Comparison of ENCODE assay signal across 16 cellular contexts in the genomic region with DNA sequence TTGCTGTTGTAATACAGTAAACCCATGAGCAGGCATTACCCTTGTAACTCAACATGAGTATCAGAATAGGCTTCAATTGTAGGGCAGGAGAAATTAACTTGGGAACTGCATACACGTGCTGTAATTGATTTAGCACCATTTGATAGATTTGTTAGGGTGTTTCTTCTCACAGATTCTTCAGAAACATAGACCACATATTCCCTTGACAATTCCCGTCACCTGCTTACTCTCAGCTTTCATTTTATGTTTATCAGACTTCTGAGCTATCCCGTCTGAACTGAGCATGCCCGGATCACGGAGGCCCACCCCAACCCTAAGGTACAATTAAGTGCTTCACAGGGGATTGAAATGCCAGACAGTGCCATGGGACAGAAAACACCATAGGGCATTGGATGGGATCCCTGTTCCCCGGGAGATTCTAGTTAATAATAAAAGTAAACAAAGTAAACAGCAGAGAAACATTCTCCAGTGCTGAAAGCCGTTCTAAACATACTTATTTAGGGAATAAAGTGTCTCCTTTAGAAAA.
A peak's percentile ranks its signal among the peaks of the same experiment; 100 is the strongest.
DNase-seq lines count a peak whose midpoint lies in the region; ATAC-seq and TF ChIP-seq lines count a peak whose summit lies in the region.
"Had no signal": no experiment of that assay in that cellular context is flagged by ENCODE, and none has a peak within 500 bp of the region (broad histone marks: within the 10 kb centered on the region; RNA-seq: fewer than 3 reads in every experiment).

No MANE protein-coding gene starts in this region.

- TF ChIP-seq CTCF in heart left ventricle (IDR thresholded peaks at IDR 0.05) = no peak

- H3K9me3 ChIP-seq in heart left ventricle = peaks cover 0 to 10% (median 2%) of the 10 kb centered on the region in 12 donors

- intact Hi-C loops in heart left ventricle (cut with DNase I) (loop anchor here in 4 of 10 donors (10.0 kb wide), 4 partner anchors 261 to 1311 kb away; a partner anchor contains a TSS), cardiac septum (cut with DNase I) (loop anchor here (10.0 kb wide), 1 partner anchor 261 kb away; no protein-coding TSS in a partner anchor), left ventricle myocardium superior (cut with micrococcal nuclease) (no loop called here)

- ATAC-seq in heart left ventricle (peak; percentile 35 to 85 (median 58)), left ventricle myocardium superior (peak; percentile 67)
- ATAC-seq: A549 had no signal

- peak; percentile 63 for DNase-seq in NCI-H2107 treated with DMSO at 0.1 percent for 48 hours (lab: John Stamatoyannopoulos, UW; ENCODE audit: unreplicated experiment)
- DNase-seq in NCI-H2107 (lab: John Stamatoyannopoulos, UW) = no peak
- no peak for DNase-seq in heart left ventricle
- no peak for DNase-seq in cardiac septum (ENCODE audit: low spot score)
- no peak for DNase-seq in left ventricle myocardium superior
- no peak for DNase-seq in mesenteric fat pad (ENCODE audit: low spot score)
- DNase-seq in epidermal melanocyte (ENCODE audit: insufficient read length, low spot score) = no peak
- DNase-seq: AML-193; CD4-positive, alpha-beta memory T cell; DMS153; DMS79; GDM1; GM23248 had no signal

- WGBS in heart left ventricle, 4 donors = 39 to 49% (median 44%) methylated on average over 7 of the region's 7 CpGs

- peak overlapping the region in 4 of 12 donors; percentile 19 to 41 (median 30) for H3K27ac ChIP-seq in heart left ventricle
- H3K27ac ChIP-seq: 22Rv1, A549, GM23248 had no signal

- no peaks in the 10 kb centered on the region for H3K27me3 ChIP-seq in heart left ventricle

- no peak for TF ChIP-seq POLR2A in heart left ventricle (IDR thresholded peaks at IDR 0.05)

- H3K36me3 ChIP-seq in heart left ventricle = no peaks in the 10 kb centered on the region
- H3K36me3 ChIP-seq: HAP-1 had no signal

- no peak overlapping the region for H3K4me3 ChIP-seq in heart left ventricle
- H3K4me3 ChIP-seq: A549, GM23248, HAP-1 had no signal

- peaks cover 0 to 20% (median 6%) of the 10 kb centered on the region in 12 donors for H3K4me1 ChIP-seq in heart left ventricle
- H3K4me1 ChIP-seq: HAP-1 had no signal
